Comparison of ENCODE assay signal across 21 cellular contexts in genomic region chr1:203901581-203901980, GRCh38. TPM values are rescaled to one million over a fixed set of nuclear protein-coding genes. Genes with fewer than 3 reads are reported as not detected.
DNase-seq lines count a peak whose midpoint lies in the region; ATAC-seq, FAIRE-seq and TF ChIP-seq lines count a peak whose summit lies in the region.
"Had no signal": no experiment of that assay in that cellular context is flagged by ENCODE, and none has a peak within 500 bp of the region (broad histone marks: within the 10 kb centered on the region; RNA-seq: fewer than 3 reads in every experiment).

No MANE protein-coding gene starts in this region.

- H3K27me3 Mint-ChIP-seq in activated CD4-positive, alpha-beta T cell treated with anti-CD3 and anti-CD28 coated beads, Interleukin-2, amount 10 ng/mL, durations not matched to agents 24 days and 14 days: peaks cover 4% of the 10 kb centered on the region
- H3K27me3 Mint-ChIP-seq: B cell; CD4-positive, alpha-beta T cell had no signal

- no peak for DNase-seq in HTR-8/SVneo (ENCODE audit: insufficient read length, low spot score)
- peak; percentile 65 for DNase-seq in left lobe of liver (ENCODE audit: low spot score)
- DNase-seq in activated CD4-positive, alpha-beta T cell treated with anti-CD3 and anti-CD28 coated beads, Interleukin-2, amount 10 ng/mL, durations not matched to agents 24 days and 14 days: no peak
- DNase-seq in NCI-H1105 treated with DMSO at 0.1 percent for 48 hours (lab: John Stamatoyannopoulos, UW): no peak
- DNase-seq: AML-193; Caco-2; Calu3; CD4-positive, alpha-beta T cell; CD8-positive, alpha-beta T cell; DMS79 treated with DMSO at 0.1 percent for 48 hours; GF-D8 had no signal

- H3K4me3 Mint-ChIP-seq in activated CD4-positive, alpha-beta T cell treated with anti-CD3 and anti-CD28 coated beads, Interleukin-2, amount 10 ng/mL, durations not matched to agents 24 days and 14 days: no peak overlapping the region
- H3K4me3 Mint-ChIP-seq: B cell; CD4-positive, alpha-beta T cell; CD8-positive, alpha-beta T cell had no signal

- no peaks in the 10 kb centered on the region for H3K4me1 Mint-ChIP-seq in activated CD4-positive, alpha-beta T cell treated with anti-CD3 and anti-CD28 coated beads, Interleukin-2, amount 10 ng/mL, durations not matched to agents 24 days and 14 days
- H3K4me1 Mint-ChIP-seq: B cell had no signal

- H3K4me3 ChIP-seq in liver (ENCODE audit: low read depth in 1 of 3, low read length in 3 of 3): no peak overlapping the region
- H3K4me3 ChIP-seq: A549; BLaER1 treated with 17β-estradiol and CSF1 and Interleukin-3, amounts not matched to agents 10 nM and 100 nM had no signal

- peak; percentile 28 for FAIRE-seq in HTR-8/SVneo (lab: Jason Lieb, UNC)
- FAIRE-seq: A549, D721Med, G401.6, GM12891 had no signal

- no peaks in the 10 kb centered on the region for H3K27me3 ChIP-seq in liver (ENCODE audit: control insufficient read depth in 4 of 4, insufficient read depth in 4 of 4, low read length in 3 of 4)
- H3K27me3 ChIP-seq: BLaER1 treated with 17β-estradiol and CSF1 and Interleukin-3, amounts not matched to agents 10 nM and 100 nM had no signal

- H3K9ac ChIP-seq in liver (ENCODE audit: low read depth in 1 of 2, low read length in 2 of 2): no peak overlapping the region
- H3K9ac ChIP-seq: BLaER1 treated with 17β-estradiol and CSF1 and Interleukin-3, amounts not matched to agents 10 nM and 100 nM had no signal

- peaks cover 7 to 28% (median 23%) of the 10 kb centered on the region in 4 donors for H3K4me1 ChIP-seq in liver (ENCODE audit: control insufficient read depth in 4 of 4, insufficient read depth in 4 of 4, low read length in 3 of 4)
- H3K4me1 ChIP-seq: BLaER1 treated with 17β-estradiol and CSF1 and Interleukin-3, amounts not matched to agents 10 nM and 100 nM had no signal

- TF ChIP-seq CTCF in liver (IDR thresholded peaks at IDR 0.05; ENCODE audit: low read depth, low read length, missing input control): no peak

- no peaks in the 10 kb centered on the region for H3K36me3 ChIP-seq in liver (ENCODE audit: control insufficient read depth in 4 of 4, insufficient read depth in 3 of 4, low read depth in 1 of 4, low read length in 3 of 4)
- H3K36me3 ChIP-seq: BLaER1 treated with 17β-estradiol and CSF1 and Interleukin-3, amounts not matched to agents 10 nM and 100 nM had no signal

- H3K27ac Mint-ChIP-seq in activated CD4-positive, alpha-beta T cell treated with anti-CD3 and anti-CD28 coated beads, Interleukin-2, amount 10 ng/mL, durations not matched to agents 24 days and 14 days: no peak overlapping the region
- H3K27ac Mint-ChIP-seq: B cell; CD4-positive, alpha-beta T cell; CD8-positive, alpha-beta T cell had no signal

- no peaks in the 10 kb centered on the region for H3K9me3 ChIP-seq in liver (ENCODE audit: control insufficient read depth in 4 of 4, low read length in 3 of 4)
- H3K9me3 ChIP-seq: A549 had no signal

- H3K36me3 Mint-ChIP-seq in activated CD4-positive, alpha-beta T cell treated with anti-CD3 and anti-CD28 coated beads, Interleukin-2, amount 10 ng/mL, durations not matched to agents 24 days and 14 days (ENCODE audit: low read depth): no peaks in the 10 kb centered on the region
- H3K36me3 Mint-ChIP-seq: CD8-positive, alpha-beta T cell had no signal

- intact Hi-C loops in activated CD4-positive, alpha-beta T cell treated with anti-CD3 and anti-CD28 coated beads, Interleukin-2, amount 10 ng/mL, durations not matched to agents 24 days and 14 days (cut with micrococcal nuclease): no loop called here

- H3K27ac ChIP-seq in liver (ENCODE audit: low read depth in 1 of 2, low read length in 2 of 2): no peak overlapping the region
- H3K27ac ChIP-seq: 22Rv1; A549; BLaER1 treated with 17β-estradiol and CSF1 and Interleukin-3, amounts not matched to agents 10 nM and 100 nM; C4-2B had no signal

- H3K9me3 Mint-ChIP-seq in activated CD4-positive, alpha-beta T cell treated with anti-CD3 and anti-CD28 coated beads, Interleukin-2, amount 10 ng/mL, durations not matched to agents 24 days and 14 days: no peaks in the 10 kb centered on the region
- H3K9me3 Mint-ChIP-seq: CD4-positive, alpha-beta T cell; CD8-positive, alpha-beta T cell had no signal

- ATAC-seq in left lobe of liver (peak; percentile 53), GM18511 (IDR thresholded peaks at IDR 0.05; ENCODE audit: unreplicated experiment) (no peak)
- ATAC-seq: A549; CD8-positive, alpha-beta T cell had no signal

- WGBS in liver: 58% methylated on average over 12 of the region's 12 CpGs

- no peak for TF ChIP-seq RAD21 in liver (IDR thresholded peaks at IDR 0.05)

TF ChIP-seq in liver, 16 proteins besides CTCF, POLR2A, EP300 and RAD21:
- TF ChIP-seq, protein P1, sequence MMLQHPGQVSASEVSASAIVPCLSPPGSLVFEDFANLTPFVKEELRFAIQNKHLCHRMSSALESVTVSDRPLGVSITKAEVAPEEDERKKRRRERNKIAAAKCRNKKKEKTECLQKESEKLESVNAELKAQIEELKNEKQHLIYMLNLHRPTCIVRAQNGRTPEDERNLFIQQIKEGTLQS (IDR thresholded peaks at IDR 0.05): no peak
- peak; percentile 33 for TF ChIP-seq FOXA2 (IDR thresholded peaks at IDR 0.05)
- peak; percentile 12 to 48 for TF ChIP-seq RXRA (IDR thresholded peaks at IDR 0.05)
- peak; percentile 17 for TF ChIP-seq SP1 (IDR thresholded peaks at IDR 0.05)
- peak; percentile 22 to 37 for TF ChIP-seq HNF4A (conservative IDR thresholded peaks at IDR 0.05)
- no peak for TF ChIP-seq HNF4G (IDR thresholded peaks at IDR 0.05)

RNA-seq across cellular contexts. Expression of gene SNRPE, which starts 40.2 kb away (rescaled TPM):
- 27.7 TPM for total RNA-seq in left lobe of liver
- 10 to 100 TPM; 12.9 to 28.5 TPM for total RNA-seq in liver
- 100 to 1,000 TPM in 1 of 2 donors, 10 to 100 TPM in 1; 44.2 to 128 TPM for polyA plus RNA-seq in liver
- 292 and 302 TPM in 2 replicates for total RNA-seq in activated CD4-positive, alpha-beta T cell treated with anti-CD3 and anti-CD28 coated beads, Interleukin-2, amount 10 ng/mL, durations not matched to agents 24 days and 14 days
